Comparison of ENCODE assay signal across 11 cellular contexts in genomic region chr19:29806098-29806866, GRCh38. TPM values are rescaled to one million over a fixed set of nuclear protein-coding genes. Genes with fewer than 3 reads are reported as not detected.
DNase-seq lines count a peak whose midpoint lies in the region; ATAC-seq, FAIRE-seq and TF ChIP-seq lines count a peak whose summit lies in the region.
"Had no signal": no experiment of that assay in that cellular context is flagged by ENCODE, and none has a peak within 500 bp of the region (broad histone marks: within the 10 kb centered on the region; RNA-seq: fewer than 3 reads in every experiment).

No MANE protein-coding gene starts in this region.

- POLR2A ChIA-PET in IMR-90 (lab: Charles Lee; ENCODE audit: unreplicated experiment): no interaction called here
- POLR2A ChIA-PET in K562 (lab: Yijun Ruan, JAX): interaction anchor here (0.7 to 1.2 kb wide), 2 partner anchors 13 to 19 kb away, joined by 4 to 5 read pairs; no protein-coding TSS in a partner anchor

- WGBS in IMR-90 (ENCODE audit: extremely low coverage in 2 of 2, insufficient read length in 1 of 2), 2 experiments: 44% methylated on average over 1 of the region's 10 CpGs; no CpG with 5 or more reads in 1 of the 2 experiments
- WGBS in K562 (ENCODE audit: insufficient coverage, low coverage, missing lambda C conversion rate): 56% methylated on average over 10 of the region's 10 CpGs

- H4K20me1 ChIP-seq in IMR-90 (ENCODE audit: insufficient read depth, low read length) (no peaks in the 10 kb centered on the region), K562 (replicated peaks; ENCODE audit: control insufficient read depth, insufficient read depth, low read length) (no peaks in the 10 kb centered on the region)

- CTCF ChIA-PET in IMR-90 (lab: Yijun Ruan, JAX) (interaction anchor here (0.6 kb wide), 1 partner anchor 125 kb away, joined by 6 read pairs; no protein-coding TSS in a partner anchor), K562 (lab: Yijun Ruan, JAX; ENCODE audit: low intra/inter-chr PET ratio) (no interaction called here)

- TF ChIP-seq POLR2A in IMR-90 (IDR thresholded peaks at IDR 0.05; ENCODE audit: low read depth, low read length) (no peak), K562 (conservative IDR thresholded peaks at IDR 0.05) (no peak)

- H3K79me1 ChIP-seq in IMR-90 (ENCODE audit: low read depth in 1 of 2, low read length in 2 of 2): no peaks in the 10 kb centered on the region

- TF ChIP-seq CTCF in IMR-90 (conservative IDR thresholded peaks at IDR 0.05; ENCODE audit: low read depth, low read length) (no peak), K562 (IDR thresholded peaks at IDR 0.05 in 2 of 3, conservative IDR thresholded peaks at IDR 0.05 in 1 of 3; ENCODE audit: insufficient read depth in 2 of 3, low read depth in 1 of 3, low read length in 3 of 3) (no peak)

- H3K79me2 ChIP-seq in K562 (ENCODE audit: control insufficient read depth, insufficient read depth, low read length): peaks cover 4% of the 10 kb centered on the region; the same call in 2 of the 3 replicates

- H3K9me3 ChIP-seq in IMR-90 (ENCODE audit: control insufficient read depth, insufficient read depth, low read length) (no peaks in the 10 kb centered on the region), K562 (replicated peaks; ENCODE audit: control insufficient read depth, insufficient read depth, low read depth, low read length) (no peaks in the 10 kb centered on the region)
- H3K9me3 ChIP-seq in effector memory CD4-positive, alpha-beta T cell (ENCODE audit: control insufficient read depth, low read length): no peaks in the 10 kb centered on the region

- no peaks in the 10 kb centered on the region for H3K9me1 ChIP-seq in IMR-90 (ENCODE audit: insufficient read depth, low read length)
- no peaks in the 10 kb centered on the region for H3K9me1 ChIP-seq in K562 (ENCODE audit: control insufficient read depth, insufficient read depth, low read length)

- intact Hi-C loops in IMR-90 (cut with micrococcal nuclease) (no loop called here), K562 (cut with micrococcal nuclease) (no loop called here)

- ATAC-seq in IMR-90 (ENCODE audit: low read depth) (peak; percentile 53), K562 (peak; percentile 91), GM18873 (IDR thresholded peaks at IDR 0.05; ENCODE audit: low FRiP score, unreplicated experiment) (no peak)

- in situ Hi-C loops in IMR-90 (cut with MboI; ENCODE audit: low sequenced_read_pairs): no loop called here
- in situ Hi-C loops in K562 (cut with MboI): no loop called here

- H3K14ac ChIP-seq in IMR-90 (replicated peaks; ENCODE audit: low read depth, low read length): no peak overlapping the region

- peak; percentile 88 for FAIRE-seq in K562 (lab: Jason Lieb, UNC)

- no peak overlapping the region for H4K91ac ChIP-seq in IMR-90 (ENCODE audit: insufficient read depth, low read depth, low read length)

- H4K5ac ChIP-seq in IMR-90 (ENCODE audit: low read depth, low read length): no peak overlapping the region

- H3K18ac ChIP-seq in IMR-90 (ENCODE audit: low read depth, low read length): no peak overlapping the region

- no peak overlapping the region for H2BK20ac ChIP-seq in IMR-90 (ENCODE audit: low read depth, low read length)

- H3K9ac ChIP-seq in IMR-90 (ENCODE audit: low read depth, low read length) (no peak overlapping the region), K562 (ENCODE audit: insufficient read depth in 1 of 2, low read depth in 2 of 2, low read length in 2 of 2) (peak overlapping the region in 1 of 2 experiments; percentile 29; a peak in 1 of 4 replicates)

- H4K8ac ChIP-seq in IMR-90 (ENCODE audit: low read depth in 2 of 2, low read length in 2 of 2): no peak overlapping the region

- H3K27ac ChIP-seq in IMR-90 (ENCODE audit: insufficient read depth, low read length) (no peak overlapping the region), K562 (ENCODE audit: extremely low read depth, low read depth, low read length) (peak overlapping the region; percentile 53; the same call in 2 of the 3 replicates)
- no peak overlapping the region for H3K27ac ChIP-seq in effector memory CD4-positive, alpha-beta T cell (ENCODE audit: insufficient read depth, low read length, poor library complexity, severe bottlenecking)

- peak; percentile 54 for DNase-seq in AG08396 (ENCODE audit: low spot score)
- peak; percentile 44 for DNase-seq in IMR-90
- peak; percentile 74 to 82 (median 76) for DNase-seq in K562 (ENCODE audit: extremely low read depth in 1 of 4, low spot score in 3 of 4)
- DNase-seq in iPS-NIHi11 (ENCODE audit: low spot score): peak; percentile 67
- DNase-seq in stimulated activated naive CD4-positive, alpha-beta T cell treated with Interleukin-2 at 50 U/mL for 16 hours (lab: John Stamatoyannopoulos, UW): no peak
- no peak for DNase-seq in HPDE6-E6E7 (ENCODE audit: extremely low spot score)
- no peak for DNase-seq in effector memory CD4-positive, alpha-beta T cell
- DNase-seq: activated CD4-positive, alpha-beta T cell treated with anti-CD3 and anti-CD28 coated beads for 4 hours; CD4-positive, CD25-positive, alpha-beta regulatory T cell; hippocampal formation had no signal

- TF ChIP-seq RAD21 in IMR-90 (IDR thresholded peaks at IDR 0.05; ENCODE audit: low read length): no peak
- TF ChIP-seq RAD21 in K562 (CRISPR knock-in tag; conservative IDR thresholded peaks at IDR 0.05 in 1 of 2, IDR thresholded peaks at IDR 0.05 in 1 of 2): no peak

- no peak overlapping the region for H2BK15ac ChIP-seq in IMR-90 (ENCODE audit: low read depth, low read length)

- H3K4me2 ChIP-seq in IMR-90 (ENCODE audit: low read depth, low read length) (no peak overlapping the region), K562 (ENCODE audit: insufficient read depth, low read length) (peak overlapping the region; percentile 2; the same call in 1 of the 2 replicates)

- H3K4me1 ChIP-seq in IMR-90 (ENCODE audit: control insufficient read depth, insufficient read depth, low read length) (no peaks in the 10 kb centered on the region), K562 (replicated peaks in 1 of 2; ENCODE audit: control insufficient read depth in 2 of 2, insufficient read depth in 2 of 2, low read length in 2 of 2) (peaks cover 22 to 23% of the 10 kb centered on the region in 2 experiments; a peak in 4 of 5 replicates)
- H3K4me1 ChIP-seq in effector memory CD4-positive, alpha-beta T cell (ENCODE audit: control insufficient read depth, insufficient read depth, low read length, poor library complexity, severe bottlenecking): no peaks in the 10 kb centered on the region

- H3K27me3 ChIP-seq in IMR-90 (ENCODE audit: control insufficient read depth, insufficient read depth, low read length) (no peaks in the 10 kb centered on the region; the same call in 1 of the 2 replicates), K562 (ENCODE audit: control insufficient read depth in 2 of 2, insufficient read depth in 2 of 2, low read length in 2 of 2) (no peaks in the 10 kb centered on the region)
- no peaks in the 10 kb centered on the region for H3K27me3 ChIP-seq in effector memory CD4-positive, alpha-beta T cell (replicated peaks; ENCODE audit: control insufficient read depth, insufficient read depth, low read length, poor library complexity, severe bottlenecking)

- H3K56ac ChIP-seq in IMR-90 (ENCODE audit: extremely low read depth, insufficient read depth, low read length): no peak overlapping the region

- H3K4me3 ChIP-seq in IMR-90 (ENCODE audit: insufficient read depth, low read depth, low read length): no peak overlapping the region
- H3K4me3 ChIP-seq in K562: no peak overlapping the region
- no peak overlapping the region for H3K4me3 ChIP-seq in effector memory CD4-positive, alpha-beta T cell (ENCODE audit: insufficient read depth, low read depth, low read length, poor library complexity, severe bottlenecking)

- no peak overlapping the region for H2BK120ac ChIP-seq in IMR-90 (ENCODE audit: low read depth, low read length)

- dilution Hi-C loops in IMR-90 (cut with HindIII; ENCODE audit: low sequenced_read_pairs, unreplicated experiment): no loop called here

- H3K36me3 ChIP-seq in IMR-90 (ENCODE audit: control insufficient read depth, insufficient read depth, low read length): no peaks in the 10 kb centered on the region
- H3K36me3 ChIP-seq in K562 (ENCODE audit: control insufficient read depth, insufficient read depth, low read length): no peaks in the 10 kb centered on the region
- H3K36me3 ChIP-seq in effector memory CD4-positive, alpha-beta T cell (ENCODE audit: control insufficient read depth, insufficient read depth, low read length): no peaks in the 10 kb centered on the region

- H2AK5ac ChIP-seq in IMR-90 (ENCODE audit: low read depth, low read length): no peak overlapping the region

- TF ChIP-seq EP300 in K562 (IDR thresholded peaks at IDR 0.05; ENCODE audit: low read length): no peak

- H2BK5ac ChIP-seq in IMR-90 (ENCODE audit: low read depth, low read length, poor library complexity, severe bottlenecking): no peak overlapping the region

- H2AK9ac ChIP-seq in IMR-90 (replicated peaks; ENCODE audit: low read depth, low read length, poor library complexity): no peak overlapping the region

- H2AFZ ChIP-seq in IMR-90 (replicated peaks; ENCODE audit: low read length, poor library complexity): no peak overlapping the region
- peak overlapping the region; percentile 63 for H2AFZ ChIP-seq in K562 (ENCODE audit: low read depth, low read length)

- H3K4ac ChIP-seq in IMR-90 (ENCODE audit: low read depth, low read length): no peak overlapping the region

- H3K23ac ChIP-seq in IMR-90 (ENCODE audit: low read depth, low read length): no peak overlapping the region

- BruUV-seq in IMR-90 (replicated peaks; lab: Mats Ljungman, UMichigan): no TSS peak
- BruUV-seq in K562 (replicated peaks; lab: Mats Ljungman, UMichigan): no TSS peak

RNA-seq across cellular contexts. Expression of gene CCNE1, which starts 5.5 kb away (rescaled TPM):
- 6.8 and 11.4 TPM in 2 replicates for total RNA-seq in IMR-90 (2012; rRNA removed)
- 7.0 and 7.4 TPM in 2 replicates for polyA plus RNA-seq in IMR-90 (2012; rRNA removed)
- 2.8 and 3.4 TPM in 2 replicates for polyA plus RNA-seq in IMR-90 (2012; cell fraction: cytosol; rRNA removed)
- polyA plus RNA-seq in IMR-90 (2012; cell fraction: nucleus; rRNA removed; ENCODE audit: low replicate concordance): 5.9 and 12.5 TPM in 2 replicates
- 22.4 and 34.8 TPM in 2 replicates for total RNA-seq in K562 (2011; cell fraction: chromatin; rRNA removed; ENCODE audit: low replicate concordance)
- 21.8 and 28.7 TPM in 2 replicates for total RNA-seq in K562 (2011; cell fraction: nucleolus; rRNA removed)
- 21.8 and 24.6 TPM in 2 replicates for total RNA-seq in K562 (2011; cell fraction: nucleoplasm; rRNA removed)
- 31.6 and 34.9 TPM in 2 replicates for total RNA-seq in K562 (2014; rRNA removed)
- 31.0 and 31.1 TPM in 2 replicates for total RNA-seq in K562 (2014; rRNA removed; fragmentation: Illumina TruSeq; extraction: Trizol)
- total RNA-seq in K562 (2015; rRNA removed; fragmentation: Illumina TruSeq; extraction: Trizol): 31.0 and 32.8 TPM in 2 replicates
- 31.8 and 34.9 TPM in 2 replicates for total RNA-seq in K562 (2021)
- 25.3 and 31.9 TPM in 2 replicates for polyA plus RNA-seq in K562 (2011; rRNA removed)
- 17.4 and 26.8 TPM in 2 replicates for polyA plus RNA-seq in K562 (2011; cell fraction: cytosol; rRNA removed)
- 31.1 and 34.7 TPM in 2 replicates for polyA plus RNA-seq in K562 (2011; cell fraction: nucleus; rRNA removed)
- 17.8 and 24.6 TPM in 2 replicates for polyA plus RNA-seq in K562 (2012)
- 40.5 and 41.0 TPM in 2 replicates for polyA plus RNA-seq in K562 (2014; fragmentation: Illumina TruSeq; extraction: Trizol)
- 1 to 10 TPM; 6.2 to 9.8 TPM for polyA plus RNA-seq in K562 (2014; fragmentation: Nextera tagmentation; extraction: Ambion mirVana)
- 32.5 and 38.1 TPM in 2 replicates for polyA plus RNA-seq in K562 (2014; rRNA removed)
- 21.7 and 24.9 TPM in 2 replicates for polyA minus RNA-seq in K562 (2011; rRNA and poly(A)+ RNA removed)
- 6.5 and 13.8 TPM in 2 replicates for polyA minus RNA-seq in K562 (2011; cell fraction: cytosol; rRNA and poly(A)+ RNA removed)
- 16.0 and 17.8 TPM in 2 replicates for polyA minus RNA-seq in K562 (2011; cell fraction: nucleus; rRNA and poly(A)+ RNA removed)

Comparison
In these comparisons a context has a peak if more than half of its experiments do, and no peak if none do; other contexts are left out.
1. DNase-seq: peak in AG08396 (single experiment), IMR-90 (single experiment), K562 (4 of 4) and iPS-NIHi11 (single experiment); none in stimulated activated naive CD4-positive, alpha-beta T cell treated with Interleukin-2 at 50 U/mL for 16 hours (single experiment), HPDE6-E6E7 (single experiment) and effector memory CD4-positive, alpha-beta T cell (0 of 3).